ENCODE assay signal across 1 cellular context in the genomic region with DNA sequence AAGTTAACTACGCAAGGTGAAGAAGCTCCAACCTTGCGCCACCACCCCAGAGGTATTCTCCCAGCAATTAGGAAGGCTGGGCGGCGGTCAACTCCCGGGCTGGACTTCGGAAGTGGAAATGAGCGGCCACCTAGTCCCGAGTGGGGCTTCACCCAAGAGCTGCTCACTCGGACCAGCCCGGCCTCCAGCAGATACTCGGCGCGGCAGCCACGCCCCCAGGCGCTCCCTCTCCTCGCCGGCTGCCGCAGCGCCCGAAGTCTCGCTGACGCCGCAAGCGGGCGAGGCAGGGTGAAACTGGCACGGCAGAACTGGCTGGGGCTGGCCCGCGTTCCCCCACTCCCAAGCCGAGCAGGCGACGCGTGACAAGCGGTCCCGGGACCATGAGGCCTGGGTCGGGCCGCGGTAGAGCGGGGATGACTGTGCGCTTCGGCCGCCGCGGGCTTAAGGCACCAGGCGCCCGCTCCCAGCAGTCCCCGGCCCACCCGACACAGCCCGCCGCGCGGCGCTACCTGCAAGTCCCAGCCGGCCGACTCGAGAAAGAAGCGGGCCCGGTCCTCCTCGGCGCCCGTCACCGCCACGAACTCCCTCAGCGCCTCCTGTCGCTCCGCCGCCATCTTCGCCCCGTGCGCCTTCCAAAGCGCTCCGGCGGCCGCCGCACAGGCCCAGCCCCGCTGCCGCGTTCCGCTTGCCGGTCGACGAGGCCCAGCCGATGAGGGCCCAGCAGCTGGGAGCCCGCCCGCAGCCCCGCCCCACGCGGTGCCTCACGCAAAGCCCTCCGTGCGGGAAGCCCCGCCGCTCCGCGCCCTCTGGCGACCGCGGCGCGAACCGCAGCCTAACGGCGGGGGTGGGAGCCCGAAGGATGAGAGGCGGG.
A peak's percentile ranks its signal among the peaks of the same experiment; 100 is the strongest.
TF ChIP-seq lines count a peak whose summit lies in the region.

Gene NSFL1C, minus strand, starts transcription at position 639 of the 871 bp plus-strand sequence. Its CDS starts 25 bp downstream, at position 614.

TF ChIP-seq in HEK293, 187 proteins besides CTCF, POLR2A, EP300 and RAD21 (continued from another document):
- TF ChIP-seq ZBTB44 (tag by site-specific recombination; IDR thresholded peaks at IDR 0.05) (peak; percentile 74), ZNF529 (tag by site-specific recombination; IDR thresholded peaks at IDR 0.05; ENCODE audit: insufficient replicate concordance) (no peak), ZNF394 (tag by site-specific recombination; IDR thresholded peaks at IDR 0.05; ENCODE audit: borderline replicate concordance) (peak; percentile 38; the same call in 1 of the 2 replicates), ZNF600 (tag by site-specific recombination; IDR thresholded peaks at IDR 0.05) (peak; percentile 36), ZBTB8A (tag by site-specific recombination; IDR thresholded peaks at IDR 0.05) (peak; percentile 75), ZNF157 (tag by site-specific recombination; IDR thresholded peaks at IDR 0.05) (no peak), ZNF626 (tag by site-specific recombination; IDR thresholded peaks at IDR 0.05) (peak; percentile 96), ZNF610 (tag by site-specific recombination; IDR thresholded peaks at IDR 0.05; ENCODE audit: borderline replicate concordance) (peak; percentile 24; the same call in 1 of the 2 replicates), ZFP37 (tag by site-specific recombination; IDR thresholded peaks at IDR 0.05) (peak; percentile 58; the same call in 1 of the 2 replicates), ZNF175 (tag by site-specific recombination; IDR thresholded peaks at IDR 0.05) (no peak), ZBTB26 (tag by site-specific recombination; optimal IDR thresholded peaks at IDR 0.05) (peak; percentile 75), ZNF350 (tag by site-specific recombination; IDR thresholded peaks at IDR 0.05) (peak; percentile 90), ZNF221 (tag by site-specific recombination; IDR thresholded peaks at IDR 0.05; ENCODE audit: borderline replicate concordance) (no peak), SP3 (tag by site-specific recombination; IDR thresholded peaks at IDR 0.05) (peak; percentile 79), ZNF501 (tag by site-specific recombination; IDR thresholded peaks at IDR 0.05) (peak; percentile 61; the same call in 1 of the 2 replicates)
